In the genomic region with DNA sequence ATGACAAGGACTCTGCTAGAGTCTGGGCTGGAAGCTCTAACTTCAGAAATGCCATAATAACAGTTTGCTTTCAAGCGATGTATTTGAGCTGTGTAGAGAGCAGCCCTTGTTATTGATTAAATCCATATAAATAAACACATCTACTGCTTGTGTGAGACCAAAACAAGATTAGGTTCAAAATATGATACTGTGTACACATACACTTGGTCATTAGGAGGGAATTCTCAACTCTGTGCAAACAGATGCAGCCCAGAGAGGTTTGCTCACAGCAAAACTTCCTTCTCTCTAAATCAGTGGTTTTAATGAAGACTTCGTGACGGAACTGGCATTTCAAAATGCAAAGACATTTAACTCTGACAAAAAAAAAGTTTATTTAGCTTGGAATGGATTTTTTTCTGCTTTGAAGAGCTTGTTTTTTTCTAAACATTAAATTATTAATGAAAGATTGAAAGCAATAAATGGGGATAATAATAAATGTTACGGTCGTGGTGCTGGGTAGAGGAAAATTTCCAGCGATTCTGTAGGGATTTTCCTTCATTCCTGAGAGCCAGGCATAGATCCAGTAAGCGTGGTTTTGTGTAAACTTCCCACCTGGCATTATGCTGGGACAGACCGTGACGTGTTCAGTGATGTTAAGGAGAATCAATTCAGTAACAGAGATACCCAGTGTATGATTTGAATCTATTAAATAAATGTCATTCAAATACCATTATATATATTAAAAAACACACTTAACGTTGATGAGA, we compare ENCODE assay signal across 27 cellular contexts.
A peak's percentile ranks its signal among the peaks of the same experiment; 100 is the strongest.
DNase-seq lines count a peak whose midpoint lies in the region; TF ChIP-seq lines count a peak whose summit lies in the region.
"Had no signal": no experiment of that assay in that cellular context is flagged by ENCODE, and none has a peak within 500 bp of the region (broad histone marks: within the 10 kb centered on the region; RNA-seq: fewer than 3 reads in every experiment).

No MANE protein-coding gene starts in this region.

- no peaks in the 10 kb centered on the region for H3K36me3 ChIP-seq in breast epithelium
- H3K36me3 ChIP-seq in esophagus muscularis mucosa, result no peaks in the 10 kb centered on the region
- H3K36me3 ChIP-seq: adrenal gland, brain microvascular endothelial cell, heart right ventricle, left ventricle myocardium inferior, SJSA1, WERI-Rb-1 had no signal

- DNase-seq in NCI-H2107 treated with DMSO at 0.1 percent for 48 hours (lab: John Stamatoyannopoulos, UW; ENCODE audit: unreplicated experiment) (peak; percentile 86), NCI-H2107 (lab: John Stamatoyannopoulos, UW) (no peak), NCI-H2029 treated with DMSO at 0.1 percent for 48 hours (lab: John Stamatoyannopoulos, UW) (peak; percentile 90), NCI-H748 (lab: John Stamatoyannopoulos, UW; ENCODE audit: unreplicated experiment) (peak; percentile 95), breast epithelium (ENCODE audit: low spot score in 2 of 2) (no peak), T1000 (lab: John Stamatoyannopoulos, UW) (no peak), putamen (ENCODE audit: low spot score) (no peak), esophagus muscularis mucosa (ENCODE audit: extremely low spot score) (no peak)
- DNase-seq: activated CD4-positive, alpha-beta T cell treated with anti-CD3 and anti-CD28 coated beads, Interleukin-2, amount 10 ng/mL, durations not matched to agents 24 days and 14 days; activated naive CD4-positive, alpha-beta T cell treated with Interleukin-2 at 50 U/mL for 16 hours; activated T-cell treated with anti-CD3 and anti-CD28 coated beads, Interleukin-2, amount 50 U/mL, for 48 hours; adrenal gland; brain microvascular endothelial cell; CD4-positive, alpha-beta memory T cell; DND-41; effector memory CD4-positive, alpha-beta T cell; foreskin keratinocyte; heart right ventricle; left ventricle myocardium inferior; naive B cell; NCI-H446 treated with DMSO at 0.1 percent for 48 hours; occipital lobe; stimulated activated CD4-positive, alpha-beta T cell treated with anti-CD3 and anti-CD28 coated beads, Interleukin-2, amount 100 ng/mL, for 24 hours; trophoblast cell had no signal

- H3K27me3 ChIP-seq in breast epithelium (peaks cover 0 to 62% of the 10 kb centered on the region in 2 donors), esophagus muscularis mucosa (peaks cover 0 to 78% (median 1%) of the 10 kb centered on the region in 4 donors)
- H3K27me3 ChIP-seq: brain microvascular endothelial cell had no signal

- H3K4me1 ChIP-seq in breast epithelium (no peaks in the 10 kb centered on the region), esophagus muscularis mucosa (peaks cover 0 to 11% (median 10%) of the 10 kb centered on the region in 4 donors)
- H3K4me1 ChIP-seq: adrenal gland, foreskin keratinocyte, left ventricle myocardium inferior, SJSA1 had no signal

- H3K27ac ChIP-seq in breast epithelium (no peak overlapping the region), esophagus muscularis mucosa (replicated peaks in 1 of 4) (no peak overlapping the region)
- H3K27ac ChIP-seq: adrenal gland, brain microvascular endothelial cell, foreskin keratinocyte, heart right ventricle, left ventricle myocardium inferior, SJSA1, WERI-Rb-1 had no signal

- TF ChIP-seq CTCF in breast epithelium (IDR thresholded peaks at IDR 0.05) (no peak), esophagus muscularis mucosa (IDR thresholded peaks at IDR 0.05) (no peak)

- H3K4me3 ChIP-seq in breast epithelium (no peak overlapping the region), esophagus muscularis mucosa (no peak overlapping the region)
- H3K4me3 ChIP-seq: adrenal gland, heart right ventricle, left ventricle myocardium inferior, SJSA1, smooth muscle cell had no signal

- no peak for TF ChIP-seq EP300 in esophagus muscularis mucosa (IDR thresholded peaks at IDR 0.05)

- intact Hi-C loops in breast epithelium (cut with DNase I; ENCODE audit: low total_unique reads), result no loop called here
- intact Hi-C loops in esophagus muscularis mucosa (cut with DNase I), result no loop called here

- H3K9me3 ChIP-seq in breast epithelium (no peaks in the 10 kb centered on the region), esophagus muscularis mucosa (no peaks in the 10 kb centered on the region)
- H3K9me3 ChIP-seq: adrenal gland, heart right ventricle, left ventricle myocardium inferior, SJSA1 had no signal

- WGBS in esophagus muscularis mucosa, result 60% methylated on average over 10 of the region's 10 CpGs

- no peak for TF ChIP-seq POLR2A in breast epithelium (IDR thresholded peaks at IDR 0.05)
- no peak for TF ChIP-seq POLR2A in esophagus muscularis mucosa (IDR thresholded peaks at IDR 0.05; ENCODE audit: low read depth)

Comparison
In these comparisons a context has a peak if more than half of its experiments do, and no peak if none do; other contexts are left out.
1. DNase-seq: peak in NCI-H2107 treated with DMSO at 0.1 percent for 48 hours (single experiment), NCI-H2029 treated with DMSO at 0.1 percent for 48 hours (single experiment) and NCI-H748 (single experiment); none in NCI-H2107 (single experiment), breast epithelium (0 of 2), T1000 (single experiment), putamen (single experiment) and esophagus muscularis mucosa (single experiment).